ENCODE assay signal across 10 cellular contexts in genomic region chr10:23461557-23461956, GRCh38.
"Had no signal": no experiment of that assay in that cellular context is flagged by ENCODE, and none has a peak within 500 bp of the region (broad histone marks: within the 10 kb centered on the region; RNA-seq: fewer than 3 reads in every experiment).

No MANE protein-coding gene starts in this region.

- H3K36me3 ChIP-seq: stomach, thoracic aorta had no signal

- H3K4me3 ChIP-seq: body of pancreas, skin epidermis, stomach, thoracic aorta had no signal

- ATAC-seq: body of pancreas had no signal

- H3K9me3 ChIP-seq: body of pancreas, stomach, thoracic aorta had no signal

- H3K4me1 ChIP-seq: body of pancreas, stomach had no signal

- H3K27me3 ChIP-seq: body of pancreas, stomach had no signal

- H3K27ac ChIP-seq: body of pancreas, skin epidermis, stomach, thoracic aorta had no signal

- DNase-seq: body of pancreas; cerebellar nuclear complex; erythroblast; hypothalamus; mammary epithelial cell; stimulated activated CD4-positive, alpha-beta T cell treated with anti-CD3 and anti-CD28 coated beads, Interleukin-4, amount 100 ng/mL, for 4 hours; stomach; T-helper 2 cell had no signal
